Comparison of ENCODE assay signal across 9 cellular contexts in the genomic region with DNA sequence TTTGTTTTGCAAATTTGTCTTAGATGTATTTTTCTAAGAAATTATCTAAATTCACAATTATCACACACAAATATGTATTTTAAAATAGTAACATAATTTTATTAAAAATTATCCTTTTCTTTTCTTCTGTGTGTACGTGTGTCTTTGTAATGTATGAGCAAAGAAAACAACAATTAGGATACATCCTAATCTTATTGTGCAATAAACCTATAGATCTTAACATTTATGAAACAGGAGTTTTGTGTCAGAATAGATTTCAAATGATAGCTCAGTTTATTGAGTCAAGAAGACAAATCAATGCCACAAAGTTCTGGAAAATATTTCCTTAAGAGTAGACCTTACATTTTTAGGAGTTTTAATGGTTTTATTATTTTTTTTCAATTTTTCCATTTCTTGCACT.
"Had no signal": no experiment of that assay in that cellular context is flagged by ENCODE, and none has a peak within 500 bp of the region (broad histone marks: within the 10 kb centered on the region; RNA-seq: fewer than 3 reads in every experiment).

No MANE protein-coding gene starts in this region.

- H3K9ac ChIP-seq: GM23248 had no signal

- H2AFZ ChIP-seq: GM23248 had no signal

- H3K27ac ChIP-seq: GM23248, HL-60 had no signal

- H3K4me3 ChIP-seq: GM23248, HAP-1 had no signal

- H3K4me1 ChIP-seq: HAP-1 had no signal

- H3K36me3 ChIP-seq: HAP-1 had no signal

- ATAC-seq: HCT116 had no signal

- DNase-seq: GM23248, GOT3, H7, HFFc6, Kasumi-1, KG1 had no signal
